Comparison of ENCODE assay signal across 1 cellular context in the genomic region with DNA sequence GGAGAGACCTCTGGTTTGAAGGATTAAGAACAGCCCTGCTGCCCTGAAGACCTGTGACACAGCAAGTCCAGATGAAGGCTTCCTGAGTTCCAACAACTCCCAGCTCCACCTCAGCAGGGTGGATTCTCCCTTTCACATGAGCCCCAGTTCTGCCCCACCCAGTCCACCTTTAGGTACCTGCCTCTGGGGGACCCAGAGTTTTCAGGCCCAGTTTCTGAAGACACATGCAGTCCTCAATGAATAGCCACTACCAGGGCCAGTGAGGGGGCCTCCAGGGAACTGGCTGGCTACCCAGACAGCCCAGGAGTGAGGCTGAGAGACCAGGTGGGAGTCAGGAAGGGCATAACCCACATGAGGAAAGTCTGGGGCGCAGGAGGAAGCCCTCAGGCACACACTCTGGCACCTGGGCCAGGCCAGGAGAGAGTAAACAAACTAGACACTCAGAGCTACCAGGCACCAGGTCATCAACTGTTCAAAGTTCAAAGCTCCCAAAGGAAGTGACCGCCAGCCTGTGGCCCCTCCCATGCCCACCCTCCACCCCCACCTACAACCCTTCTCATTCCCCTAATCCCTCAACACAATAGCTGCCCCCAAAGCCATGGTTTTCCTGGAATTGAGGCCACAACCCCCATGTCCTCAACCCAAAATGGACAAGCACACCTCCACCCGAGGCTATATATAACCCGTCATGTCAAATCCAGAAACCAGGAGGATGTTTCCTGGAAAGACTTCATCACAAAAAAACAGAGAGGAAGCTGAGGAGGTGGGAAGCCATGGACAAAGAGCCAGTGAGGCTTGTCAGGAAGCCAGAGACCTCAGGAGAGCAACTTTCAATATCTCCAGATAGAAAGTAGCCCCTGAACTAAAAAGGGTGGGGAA.
A peak's percentile ranks its signal among the peaks of the same experiment; 100 is the strongest.
TF ChIP-seq lines count a peak whose summit lies in the region.

No MANE protein-coding gene starts in this region.

TF ChIP-seq in HepG2, 621 proteins besides CTCF, POLR2A, EP300 and RAD21 (continued from another document and continues in another):
- TF ChIP-seq, protein P1, sequence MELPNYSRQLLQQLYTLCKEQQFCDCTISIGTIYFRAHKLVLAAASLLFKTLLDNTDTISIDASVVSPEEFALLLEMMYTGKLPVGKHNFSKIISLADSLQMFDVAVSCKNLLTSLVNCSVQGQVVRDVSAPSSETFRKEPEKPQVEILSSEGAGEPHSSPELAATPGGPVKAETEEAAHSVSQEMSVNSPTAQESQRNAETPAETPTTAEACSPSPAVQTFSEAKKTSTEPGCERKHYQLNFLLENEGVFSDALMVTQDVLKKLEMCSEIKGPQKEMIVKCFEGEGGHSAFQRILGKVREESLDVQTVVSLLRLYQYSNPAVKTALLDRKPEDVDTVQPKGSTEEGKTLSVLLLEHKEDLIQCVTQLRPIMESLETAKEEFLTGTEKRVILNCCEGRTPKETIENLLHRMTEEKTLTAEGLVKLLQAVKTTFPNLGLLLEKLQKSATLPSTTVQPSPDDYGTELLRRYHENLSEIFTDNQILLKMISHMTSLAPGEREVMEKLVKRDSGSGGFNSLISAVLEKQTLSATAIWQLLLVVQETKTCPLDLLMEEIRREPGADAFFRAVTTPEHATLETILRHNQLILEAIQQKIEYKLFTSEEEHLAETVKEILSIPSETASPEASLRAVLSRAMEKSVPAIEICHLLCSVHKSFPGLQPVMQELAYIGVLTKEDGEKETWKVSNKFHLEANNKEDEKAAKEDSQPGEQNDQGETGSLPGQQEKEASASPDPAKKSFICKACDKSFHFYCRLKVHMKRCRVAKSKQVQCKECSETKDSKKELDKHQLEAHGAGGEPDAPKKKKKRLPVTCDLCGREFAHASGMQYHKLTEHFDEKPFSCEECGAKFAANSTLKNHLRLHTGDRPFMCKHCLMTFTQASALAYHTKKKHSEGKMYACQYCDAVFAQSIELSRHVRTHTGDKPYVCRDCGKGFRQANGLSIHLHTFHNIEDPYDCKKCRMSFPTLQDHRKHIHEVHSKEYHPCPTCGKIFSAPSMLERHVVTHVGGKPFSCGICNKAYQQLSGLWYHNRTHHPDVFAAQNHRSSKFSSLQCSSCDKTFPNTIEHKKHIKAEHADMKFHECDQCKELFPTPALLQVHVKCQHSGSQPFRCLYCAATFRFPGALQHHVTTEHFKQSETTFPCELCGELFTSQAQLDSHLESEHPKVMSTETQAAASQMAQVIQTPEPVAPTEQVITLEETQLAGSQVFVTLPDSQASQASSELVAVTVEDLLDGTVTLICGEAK (IDR thresholded peaks at IDR 0.05) = no peak
- TF ChIP-seq, protein P1 (CRISPR knock-in tag; IDR thresholded peaks at IDR 0.05) = peak; percentile 35; the same call in 1 of the 2 replicates
- TF ChIP-seq, protein P2, sequence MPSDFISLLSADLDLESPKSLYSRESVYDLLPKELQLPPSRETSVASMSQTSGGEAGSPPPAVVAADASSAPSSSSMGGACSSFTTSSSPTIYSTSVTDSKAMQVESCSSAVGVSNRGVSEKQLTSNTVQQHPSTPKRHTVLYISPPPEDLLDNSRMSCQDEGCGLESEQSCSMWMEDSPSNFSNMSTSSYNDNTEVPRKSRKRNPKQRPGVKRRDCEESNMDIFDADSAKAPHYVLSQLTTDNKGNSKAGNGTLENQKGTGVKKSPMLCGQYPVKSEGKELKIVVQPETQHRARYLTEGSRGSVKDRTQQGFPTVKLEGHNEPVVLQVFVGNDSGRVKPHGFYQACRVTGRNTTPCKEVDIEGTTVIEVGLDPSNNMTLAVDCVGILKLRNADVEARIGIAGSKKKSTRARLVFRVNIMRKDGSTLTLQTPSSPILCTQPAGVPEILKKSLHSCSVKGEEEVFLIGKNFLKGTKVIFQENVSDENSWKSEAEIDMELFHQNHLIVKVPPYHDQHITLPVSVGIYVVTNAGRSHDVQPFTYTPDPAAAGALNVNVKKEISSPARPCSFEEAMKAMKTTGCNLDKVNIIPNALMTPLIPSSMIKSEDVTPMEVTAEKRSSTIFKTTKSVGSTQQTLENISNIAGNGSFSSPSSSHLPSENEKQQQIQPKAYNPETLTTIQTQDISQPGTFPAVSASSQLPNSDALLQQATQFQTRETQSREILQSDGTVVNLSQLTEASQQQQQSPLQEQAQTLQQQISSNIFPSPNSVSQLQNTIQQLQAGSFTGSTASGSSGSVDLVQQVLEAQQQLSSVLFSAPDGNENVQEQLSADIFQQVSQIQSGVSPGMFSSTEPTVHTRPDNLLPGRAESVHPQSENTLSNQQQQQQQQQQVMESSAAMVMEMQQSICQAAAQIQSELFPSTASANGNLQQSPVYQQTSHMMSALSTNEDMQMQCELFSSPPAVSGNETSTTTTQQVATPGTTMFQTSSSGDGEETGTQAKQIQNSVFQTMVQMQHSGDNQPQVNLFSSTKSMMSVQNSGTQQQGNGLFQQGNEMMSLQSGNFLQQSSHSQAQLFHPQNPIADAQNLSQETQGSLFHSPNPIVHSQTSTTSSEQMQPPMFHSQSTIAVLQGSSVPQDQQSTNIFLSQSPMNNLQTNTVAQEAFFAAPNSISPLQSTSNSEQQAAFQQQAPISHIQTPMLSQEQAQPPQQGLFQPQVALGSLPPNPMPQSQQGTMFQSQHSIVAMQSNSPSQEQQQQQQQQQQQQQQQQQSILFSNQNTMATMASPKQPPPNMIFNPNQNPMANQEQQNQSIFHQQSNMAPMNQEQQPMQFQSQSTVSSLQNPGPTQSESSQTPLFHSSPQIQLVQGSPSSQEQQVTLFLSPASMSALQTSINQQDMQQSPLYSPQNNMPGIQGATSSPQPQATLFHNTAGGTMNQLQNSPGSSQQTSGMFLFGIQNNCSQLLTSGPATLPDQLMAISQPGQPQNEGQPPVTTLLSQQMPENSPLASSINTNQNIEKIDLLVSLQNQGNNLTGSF (CRISPR knock-in tag; IDR thresholded peaks at IDR 0.05) = no peak
- no peak for TF ChIP-seq ZNF841 (CRISPR knock-in tag; IDR thresholded peaks at IDR 0.05; ENCODE audit: borderline replicate concordance)
- TF ChIP-seq, protein P3, sequence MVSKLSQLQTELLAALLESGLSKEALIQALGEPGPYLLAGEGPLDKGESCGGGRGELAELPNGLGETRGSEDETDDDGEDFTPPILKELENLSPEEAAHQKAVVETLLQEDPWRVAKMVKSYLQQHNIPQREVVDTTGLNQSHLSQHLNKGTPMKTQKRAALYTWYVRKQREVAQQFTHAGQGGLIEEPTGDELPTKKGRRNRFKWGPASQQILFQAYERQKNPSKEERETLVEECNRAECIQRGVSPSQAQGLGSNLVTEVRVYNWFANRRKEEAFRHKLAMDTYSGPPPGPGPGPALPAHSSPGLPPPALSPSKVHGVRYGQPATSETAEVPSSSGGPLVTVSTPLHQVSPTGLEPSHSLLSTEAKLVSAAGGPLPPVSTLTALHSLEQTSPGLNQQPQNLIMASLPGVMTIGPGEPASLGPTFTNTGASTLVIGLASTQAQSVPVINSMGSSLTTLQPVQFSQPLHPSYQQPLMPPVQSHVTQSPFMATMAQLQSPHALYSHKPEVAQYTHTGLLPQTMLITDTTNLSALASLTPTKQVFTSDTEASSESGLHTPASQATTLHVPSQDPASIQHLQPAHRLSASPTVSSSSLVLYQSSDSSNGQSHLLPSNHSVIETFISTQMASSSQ (IDR thresholded peaks at IDR 0.05; ENCODE audit: low read depth) = no peak
- TF ChIP-seq, protein P3 (CRISPR knock-in tag; IDR thresholded peaks at IDR 0.05; ENCODE audit: borderline replicate concordance) = 0 out of 2 replicates have a peak, but pooled peaks have one; percentile 36
- no peak for TF ChIP-seq MIER2 (CRISPR knock-in tag; IDR thresholded peaks at IDR 0.05)
- no peak for TF ChIP-seq PRMT3 (CRISPR knock-in tag; IDR thresholded peaks at IDR 0.05; ENCODE audit: borderline replicate concordance, low read depth)
- no peak for TF ChIP-seq ZNF3 (CRISPR knock-in tag; IDR thresholded peaks at IDR 0.05)
- TF ChIP-seq, protein P4, sequence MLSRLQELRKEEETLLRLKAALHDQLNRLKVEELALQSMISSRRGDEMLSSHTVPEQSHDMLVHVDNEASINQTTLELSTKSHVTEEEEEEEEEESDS (CRISPR knock-in tag; IDR thresholded peaks at IDR 0.05; ENCODE audit: borderline replicate concordance) = no peak
- TF ChIP-seq MATR3 (CRISPR knock-in tag; IDR thresholded peaks at IDR 0.05) = no peak
- 0 out of 2 replicates have a peak, but pooled peaks have one; percentile 47 for TF ChIP-seq CBFB (CRISPR knock-in tag; IDR thresholded peaks at IDR 0.05)
- TF ChIP-seq RORA (CRISPR knock-in tag; IDR thresholded peaks at IDR 0.05) = no peak
- peak; percentile 79; the same call in 1 of the 2 replicates for TF ChIP-seq SIN3A (IDR thresholded peaks at IDR 0.05; ENCODE audit: borderline replicate concordance, low read depth, low read length)
- TF ChIP-seq SP140L (CRISPR knock-in tag; IDR thresholded peaks at IDR 0.05; ENCODE audit: borderline replicate concordance) = no peak
- TF ChIP-seq ZNF619 (CRISPR knock-in tag; IDR thresholded peaks at IDR 0.05) = no peak
- TF ChIP-seq ZNF124 (CRISPR knock-in tag; IDR thresholded peaks at IDR 0.05) = no peak
- TF ChIP-seq MAFF (IDR thresholded peaks at IDR 0.05; ENCODE audit: low read depth, low read length) = no peak
- no peak for TF ChIP-seq NFYC (CRISPR knock-in tag; IDR thresholded peaks at IDR 0.05)
- no peak; the same call in 1 of the 2 replicates for TF ChIP-seq NFKB2 (CRISPR knock-in tag; IDR thresholded peaks at IDR 0.05; ENCODE audit: borderline replicate concordance)
- TF ChIP-seq ZNF720 (CRISPR knock-in tag; IDR thresholded peaks at IDR 0.05) = no peak
- no peak; the same call in 1 of the 2 replicates for TF ChIP-seq ISL2 (CRISPR knock-in tag; IDR thresholded peaks at IDR 0.05)
